In genomic region chr5:178770621-178771020, GRCh38 we compare ENCODE assay signal across 31 cellular contexts.
"Had no signal": no experiment of that assay in that cellular context is flagged by ENCODE, and none has a peak within 500 bp of the region (broad histone marks: within the 10 kb centered on the region; RNA-seq: fewer than 3 reads in every experiment).

No MANE protein-coding gene starts in this region.

- H3K27me3 ChIP-seq: brain microvascular endothelial cell, MG63, Peyer's patch had no signal

- H3K27ac ChIP-seq: brain microvascular endothelial cell, Peyer's patch, RWPE1, WERI-Rb-1 had no signal

- H3K36me3 ChIP-seq: brain microvascular endothelial cell, MG63, Peyer's patch, WERI-Rb-1 had no signal

- H3K4me1 ChIP-seq: Peyer's patch had no signal

- DNase-seq: activated CD4-positive, alpha-beta memory T cell treated with anti-CD3 and anti-CD28 coated beads, Interleukin-2, amount 10 ng/mL, durations not matched to agents 7 days and 5 days; activated CD4-positive, alpha-beta T cell treated with anti-CD3 and anti-CD28 coated beads for 1 hour; activated CD4-positive, alpha-beta T cell treated with anti-CD3 and anti-CD28 coated beads for 48 hours; activated CD4-positive, CD25-positive, alpha-beta regulatory T cell; activated CD8-positive, alpha-beta memory T cell treated with anti-CD3 and anti-CD28 coated beads for 24 hours; activated CD8-positive, alpha-beta memory T cell treated with anti-CD3 and anti-CD28 coated beads, Interleukin-2, amount 10 ng/mL, durations not matched to agents 7 days and 5 days; activated CD8-positive, alpha-beta memory T cell treated with anti-CD3 and anti-CD28 coated beads, Interleukin-2, amount 50 U/mL, for 48 hours; activated effector memory CD4-positive, alpha-beta T cell treated with Interleukin-2 at 50 U/mL for 16 hours; activated naive CD4-positive, alpha-beta T cell treated with anti-CD3 and anti-CD28 coated beads, Interleukin-2, amount 10 ng/mL, durations not matched to agents 7 days and 5 days; activated naive CD8-positive, alpha-beta T cell treated with anti-CD3 and anti-CD28 coated beads, Interleukin-2, amount 50 U/mL, for 24 hours; activated T-cell treated with anti-CD3 and anti-CD28 coated beads, Interleukin-2, amount 50 U/mL, for 48 hours; brain microvascular endothelial cell; central memory CD4-positive, alpha-beta T cell; Kasumi-1; KG1; MG63; NCI-H1092; NCI-H1436 treated with DMSO at 0.1 percent for 48 hours; NCI-H1694 treated with DMSO at 0.1 percent for 48 hours; NCI-H2029; NCI-H345; NCI-H524 treated with DMSO at 0.1 percent for 48 hours; NK-92 treated with Interleukin-12 subunit alpha and Interleukin-12 subunit beta, amount 100 ng/mL, for 24 hours; Right ventricle myocardium superior; SW 1271; T-helper 1 cell; T-helper 2 cell; T-helper 9 cell; WERI-Rb-1 had no signal

- H3K9me3 ChIP-seq: MG63, Peyer's patch had no signal

- ATAC-seq: activated CD8-positive, alpha-beta memory T cell treated with anti-CD3 and anti-CD28 coated beads, Interleukin-2, amount 10 ng/mL, durations not matched to agents 7 days and 5 days; activated naive CD8-positive, alpha-beta T cell treated with anti-CD3 and anti-CD28 coated beads, Interleukin-2, amount 50 U/mL, for 24 hours had no signal

- H3K4me3 ChIP-seq: MG63, Peyer's patch had no signal
